ENCODE assay signal across 15 cellular contexts in genomic region chr1:100972185-100972584, GRCh38. TPM values are rescaled to one million over a fixed set of nuclear protein-coding genes. Genes with fewer than 3 reads are reported as not detected.
A peak's percentile ranks its signal among the peaks of the same experiment; 100 is the strongest.
DNase-seq lines count a peak whose midpoint lies in the region; ATAC-seq and TF ChIP-seq lines count a peak whose summit lies in the region.
"Had no signal": no experiment of that assay in that cellular context is flagged by ENCODE, and none has a peak within 500 bp of the region (broad histone marks: within the 10 kb centered on the region; RNA-seq: fewer than 3 reads in every experiment).

No MANE protein-coding gene starts in this region.

- peaks cover 19% of the 10 kb centered on the region for H3K4me1 ChIP-seq in CD8-positive, alpha-beta memory T cell (ENCODE audit: insufficient read depth, low read length)
- H3K4me1 ChIP-seq in H9 (ENCODE audit: insufficient read depth, low read length), result no peaks in the 10 kb centered on the region; the same call in 1 of the 2 replicates

- peaks cover 21 to 49% (median 25%) of the 10 kb centered on the region in 3 donors for H3K36me3 Mint-ChIP-seq in CD8-positive, alpha-beta memory T cell
- H3K36me3 Mint-ChIP-seq in H9 (ENCODE audit: insufficient read depth in 1 of 3, low read depth in 3 of 3) (peaks cover 5 to 26% (median 19%) of the 10 kb centered on the region in 3 experiments; a peak in 6 of 7 replicates), memory B cell (peaks cover 20% of the 10 kb centered on the region)

- H3K9me3 ChIP-seq in CD8-positive, alpha-beta memory T cell (ENCODE audit: low read length), result no peaks in the 10 kb centered on the region
- no peaks in the 10 kb centered on the region for H3K9me3 ChIP-seq in H9 (ENCODE audit: control insufficient read depth, low read depth, low read length)
- H3K9me3 ChIP-seq: HAP-1 had no signal

- no peak overlapping the region for H3K4me3 Mint-ChIP-seq in CD8-positive, alpha-beta memory T cell
- no peak overlapping the region for H3K4me3 Mint-ChIP-seq in H9
- peak overlapping the region; percentile 18 for H3K4me3 Mint-ChIP-seq in memory B cell

- no peaks in the 10 kb centered on the region for H3K79me2 ChIP-seq in H9 (ENCODE audit: insufficient read depth, low read length)

- H3K36me3 ChIP-seq in CD8-positive, alpha-beta memory T cell (ENCODE audit: insufficient read depth, low read length), result peaks cover 13% of the 10 kb centered on the region
- H3K36me3 ChIP-seq: HAP-1 had no signal

- H3K14ac ChIP-seq in H9 (ENCODE audit: insufficient read depth, low read length), result no peak overlapping the region

- no peak overlapping the region for H4K8ac ChIP-seq in H9 (replicated peaks; ENCODE audit: insufficient read length, low read depth, low read length)

- no peak overlapping the region for H3K23ac ChIP-seq in H9 (ENCODE audit: insufficient read length, low read depth, low read length)

- peak overlapping the region in 5 of 8 donors; percentile 6 to 96 (median 19) for H3K27ac Mint-ChIP-seq in CD8-positive, alpha-beta memory T cell
- H3K27ac Mint-ChIP-seq in H9, result peak overlapping the region; percentile 67 to 82 (median 69); a peak in 5 of 7 replicates
- H3K27ac Mint-ChIP-seq in memory B cell, result peak overlapping the region; percentile 5
- H3K27ac Mint-ChIP-seq: IgD-negative memory B cell had no signal

- no peak overlapping the region for H4K5ac ChIP-seq in H9 (ENCODE audit: insufficient read length, low read depth, low read length)

- no peak overlapping the region for H2AK5ac ChIP-seq in H9 (ENCODE audit: insufficient read length, low read length)

- no peak for TF ChIP-seq CTCF in H9 (conservative IDR thresholded peaks at IDR 0.05)

- no peak overlapping the region for H2BK120ac ChIP-seq in H9 (ENCODE audit: low read depth, low read length, poor library complexity, severe bottlenecking)

- no peak overlapping the region for H3K4me3 ChIP-seq in CD8-positive, alpha-beta memory T cell (ENCODE audit: low read length)
- H3K4me3 ChIP-seq: HAP-1 had no signal

- CTCF ChIA-PET in CD8-positive, alpha-beta memory T cell (lab: Charles Lee), result no interaction called here

- H3K27me3 ChIP-seq in CD8-positive, alpha-beta memory T cell (ENCODE audit: insufficient read depth, low read length, poor library complexity, severe bottlenecking), result no peaks in the 10 kb centered on the region
- H3K27me3 ChIP-seq in H9 (ENCODE audit: insufficient read depth, low read length), result no peaks in the 10 kb centered on the region

- no peak overlapping the region for H3K56ac ChIP-seq in H9 (ENCODE audit: insufficient read length, low read depth, low read length)

- no peaks in the 10 kb centered on the region for H3K27me3 Mint-ChIP-seq in CD8-positive, alpha-beta memory T cell
- H3K27me3 Mint-ChIP-seq in H9 (ENCODE audit: low read depth) (no peaks in the 10 kb centered on the region), memory B cell (no peaks in the 10 kb centered on the region)
- H3K27me3 Mint-ChIP-seq: IgD-negative memory B cell had no signal

- no peaks in the 10 kb centered on the region for H3K23me2 ChIP-seq in H9 (ENCODE audit: insufficient read length, low read depth, low read length, poor library complexity, severe bottlenecking)

- H3K4me1 Mint-ChIP-seq in CD8-positive, alpha-beta memory T cell, result peaks cover 33 to 64% (median 59%) of the 10 kb centered on the region in 3 donors
- H3K4me1 Mint-ChIP-seq in H9 (peaks cover 20% of the 10 kb centered on the region in 2 experiments), memory B cell (peaks cover 23% of the 10 kb centered on the region)

- H3K18ac ChIP-seq in H9 (ENCODE audit: insufficient read length, low read depth, low read length), result no peak overlapping the region

- no peaks in the 10 kb centered on the region for H4K20me1 ChIP-seq in H9 (ENCODE audit: control insufficient read depth, insufficient read depth, insufficient read length)

- H3K4me2 ChIP-seq in H9 (ENCODE audit: insufficient read depth, insufficient read length, low read length), result no peak overlapping the region

- H3K9ac ChIP-seq in H9 (ENCODE audit: extremely low read depth, insufficient read length, low read length), result no peak overlapping the region

- no peak overlapping the region for H2BK15ac ChIP-seq in H9 (ENCODE audit: low read depth, low read length)

- H3K79me1 ChIP-seq in H9 (ENCODE audit: insufficient read depth, low read depth, low read length, poor library complexity, severe bottlenecking), result no peaks in the 10 kb centered on the region

- H3T11ph ChIP-seq in H9 (ENCODE audit: low read length), result no peak overlapping the region

- no peak overlapping the region for H3K4ac ChIP-seq in H9 (ENCODE audit: low read depth, low read length)

- H2AFZ ChIP-seq in H9 (ENCODE audit: low read length), result no peak overlapping the region

- no peak overlapping the region for H2BK20ac ChIP-seq in H9 (ENCODE audit: low read depth, low read length, poor library complexity, severe bottlenecking)

- no peak overlapping the region for H3K27ac ChIP-seq in CD8-positive, alpha-beta memory T cell (ENCODE audit: low read depth, low read length)
- H3K27ac ChIP-seq in H9 (ENCODE audit: insufficient read length, low read depth, low read length), result no peak overlapping the region

- no peak for DNase-seq in CD8-positive, alpha-beta memory T cell
- no peak for DNase-seq in H9
- peak; percentile 45 for DNase-seq in RPMI7951 (ENCODE audit: low read depth)
- no peak for DNase-seq in memory B cell (ENCODE audit: low spot score in 2 of 2)
- DNase-seq in DMS79 (lab: John Stamatoyannopoulos, UW), result no peak
- no peak for DNase-seq in HuH-7 (ENCODE audit: low spot score)
- DNase-seq: DND-41, MV-4-11, NCI-H1436 treated with DMSO at 0.1 percent for 48 hours, NCI-H2107, SHP77 treated with DMSO at 0.1 percent for 48 hours had no signal

- POLR2A ChIA-PET in CD8-positive, alpha-beta memory T cell (lab: Charles Lee), result no interaction called here

- ATAC-seq in memory B cell (ENCODE audit: low read depth) (peak; percentile 42), GM18861 (IDR thresholded peaks at IDR 0.05; ENCODE audit: unreplicated experiment) (no peak), GM21360 (IDR thresholded peaks at IDR 0.05; ENCODE audit: unreplicated experiment) (no peak)

- H2BK5ac ChIP-seq in H9 (ENCODE audit: insufficient read length, low read length), result no peak overlapping the region

- no peak overlapping the region for H2BK12ac ChIP-seq in H9 (ENCODE audit: insufficient read length, low read depth, low read length)

- no peak overlapping the region for H4K91ac ChIP-seq in H9 (ENCODE audit: insufficient read length, low read depth, low read length)

- no CpG with 5 or more reads among the region's 1 CpG for WGBS in H9 (ENCODE audit: extremely low coverage, insufficient read length, low lambda C conversion rate)

- H3K9me3 Mint-ChIP-seq in CD8-positive, alpha-beta memory T cell, result no peaks in the 10 kb centered on the region
- H3K9me3 Mint-ChIP-seq in H9, result no peaks in the 10 kb centered on the region
- H3K9me3 Mint-ChIP-seq in memory B cell, result no peaks in the 10 kb centered on the region
- H3K9me3 Mint-ChIP-seq: IgD-negative memory B cell had no signal

RNA-seq across cellular contexts. Expression of gene DPH5, which starts 53.4 kb away (rescaled TPM):
- total RNA-seq in CD8-positive, alpha-beta memory T cell, result 10 to 100 TPM; 58.5 to 68.6 TPM
- 38.6 TPM for polyA plus RNA-seq in CD8-positive, alpha-beta memory T cell
- 49.4 and 51.7 TPM in 2 replicates for total RNA-seq in H9 (2021)
- 20.5 and 21.9 TPM in 2 replicates for total RNA-seq in RPMI7951 (2014; rRNA removed; shearing (Covaris generic))

Comparison
In these comparisons a context has a peak if more than half of its experiments do, and no peak if none do; other contexts are left out.
1. H3K27ac Mint-ChIP-seq: peak in every context shown above with its lines; median percentile 69 in H9; 19 in CD8-positive, alpha-beta memory T cell; 5 in memory B cell.